10 cellular contexts compared by ENCODE assay signal in genomic region chr4:125741825-125742452, GRCh38.
DNase-seq lines count a peak whose midpoint lies in the region; FAIRE-seq and TF ChIP-seq lines count a peak whose summit lies in the region.
"Had no signal": no experiment of that assay in that cellular context is flagged by ENCODE, and none has a peak within 500 bp of the region (broad histone marks: within the 10 kb centered on the region; RNA-seq: fewer than 3 reads in every experiment).

No MANE protein-coding gene starts in this region.

- FAIRE-seq in frontal cortex (lab: Jason Lieb, UNC), result no peak

- peak; percentile 1 for DNase-seq in NCI-H2171 treated with DMSO at 0.1 percent for 48 hours (lab: John Stamatoyannopoulos, UW)
- DNase-seq in NCI-H2171 (lab: John Stamatoyannopoulos, UW), result no peak
- peak; percentile 49 for DNase-seq in NCI-H69 (lab: John Stamatoyannopoulos, UW)
- peak; percentile 2 to 6 for DNase-seq in erythroblast (lab: John Stamatoyannopoulos, UW)
- DNase-seq in stromal cell of bone marrow (ENCODE audit: low read depth), result peak; percentile 18
- DNase-seq in NCI-H1048 (lab: John Stamatoyannopoulos, UW), result no peak
- DNase-seq in frontal cortex (ENCODE audit: low spot score in 2 of 2), result no peak
- no peak for DNase-seq in midbrain (lab: John Stamatoyannopoulos, UW)
- DNase-seq: naive B cell, T-cell had no signal

- TF ChIP-seq POLR2A in erythroblast (IDR thresholded peaks at IDR 0.05; ENCODE audit: low read length), result no peak

Comparison
In these comparisons a context has a peak if more than half of its experiments do, and no peak if none do; other contexts are left out.
1. DNase-seq: peak in NCI-H2171 treated with DMSO at 0.1 percent for 48 hours (single experiment), NCI-H69 (single experiment), erythroblast (2 of 2) and stromal cell of bone marrow (single experiment); none in NCI-H2171 (single experiment), NCI-H1048 (single experiment), frontal cortex (0 of 2) and midbrain (single experiment).